ENCODE assay signal across 1 cellular context in genomic region chr15:61013146-61013545, GRCh38.
TF ChIP-seq lines count a peak whose summit lies in the region.

No MANE protein-coding gene starts in this region.

TF ChIP-seq in GM23338, 12 proteins besides CTCF, POLR2A, EP300 and RAD21 (continued from another document):
- TF ChIP-seq ZNF462 (CRISPR knock-in tag; IDR thresholded peaks at IDR 0.05) (no peak), STAT1 (IDR thresholded peaks at IDR 0.05; ENCODE audit: unreplicated experiment) (no peak), EZH2 (IDR thresholded peaks at IDR 0.05; ENCODE audit: low read depth, unreplicated experiment) (no peak), JUNB (IDR thresholded peaks at IDR 0.05; ENCODE audit: unreplicated experiment) (no peak), POLR2AphosphoS5 (IDR thresholded peaks at IDR 0.05; ENCODE audit: low read depth) (no peak), NANOG (IDR thresholded peaks at IDR 0.05; ENCODE audit: borderline replicate concordance) (no peak)
